ENCODE assay signal across 1 cellular context in the genomic region with DNA sequence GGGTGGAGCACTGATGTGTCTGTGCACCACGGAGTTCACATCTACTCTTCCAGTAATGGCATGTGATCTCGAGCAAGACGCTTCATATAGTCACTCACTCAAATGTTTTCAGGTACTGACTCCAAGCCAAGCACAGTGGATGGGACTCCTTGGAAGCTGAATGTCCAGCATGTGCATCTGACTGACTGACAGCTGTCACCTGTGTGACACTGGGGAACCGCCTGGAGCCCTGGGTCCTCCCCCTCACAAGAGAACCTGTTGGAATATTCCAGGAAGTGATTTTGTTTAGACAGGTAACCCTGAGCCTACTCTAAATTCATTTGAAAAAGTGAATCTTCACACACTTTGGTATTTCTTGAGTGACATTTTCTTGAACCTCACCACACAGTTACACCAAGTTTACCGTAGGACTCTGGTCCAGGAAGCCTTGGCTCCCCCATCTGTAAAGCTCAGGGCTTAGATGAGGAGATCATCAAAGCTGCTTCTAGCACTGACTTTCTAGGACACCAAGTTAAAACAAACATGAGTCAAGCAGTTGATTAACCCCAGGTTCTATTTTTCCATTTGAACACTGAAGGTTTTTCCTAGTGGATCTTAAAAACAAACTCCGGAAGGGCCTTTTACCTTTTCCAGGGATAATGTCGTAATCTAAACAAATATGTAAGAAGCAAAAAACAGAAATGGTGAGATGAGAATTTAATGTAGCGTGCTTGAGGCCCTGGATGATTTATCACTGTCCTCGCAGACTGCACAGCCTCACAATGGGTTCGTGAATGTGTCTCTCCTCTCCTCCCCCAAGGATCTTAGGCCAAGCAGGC.
TF ChIP-seq lines count a peak whose summit lies in the region.

No MANE protein-coding gene starts in this region.

TF ChIP-seq in HepG2, 621 proteins besides CTCF, POLR2A, EP300 and RAD21 (continued from another document and continues in another):
- TF ChIP-seq FOXP1 (IDR thresholded peaks at IDR 0.05): no peak
- peak; percentile 33 for TF ChIP-seq FOXP1 (CRISPR knock-in tag; IDR thresholded peaks at IDR 0.05)
- no peak for TF ChIP-seq MIER3 (CRISPR knock-in tag; IDR thresholded peaks at IDR 0.05; ENCODE audit: borderline replicate concordance)
- TF ChIP-seq, protein P1, sequence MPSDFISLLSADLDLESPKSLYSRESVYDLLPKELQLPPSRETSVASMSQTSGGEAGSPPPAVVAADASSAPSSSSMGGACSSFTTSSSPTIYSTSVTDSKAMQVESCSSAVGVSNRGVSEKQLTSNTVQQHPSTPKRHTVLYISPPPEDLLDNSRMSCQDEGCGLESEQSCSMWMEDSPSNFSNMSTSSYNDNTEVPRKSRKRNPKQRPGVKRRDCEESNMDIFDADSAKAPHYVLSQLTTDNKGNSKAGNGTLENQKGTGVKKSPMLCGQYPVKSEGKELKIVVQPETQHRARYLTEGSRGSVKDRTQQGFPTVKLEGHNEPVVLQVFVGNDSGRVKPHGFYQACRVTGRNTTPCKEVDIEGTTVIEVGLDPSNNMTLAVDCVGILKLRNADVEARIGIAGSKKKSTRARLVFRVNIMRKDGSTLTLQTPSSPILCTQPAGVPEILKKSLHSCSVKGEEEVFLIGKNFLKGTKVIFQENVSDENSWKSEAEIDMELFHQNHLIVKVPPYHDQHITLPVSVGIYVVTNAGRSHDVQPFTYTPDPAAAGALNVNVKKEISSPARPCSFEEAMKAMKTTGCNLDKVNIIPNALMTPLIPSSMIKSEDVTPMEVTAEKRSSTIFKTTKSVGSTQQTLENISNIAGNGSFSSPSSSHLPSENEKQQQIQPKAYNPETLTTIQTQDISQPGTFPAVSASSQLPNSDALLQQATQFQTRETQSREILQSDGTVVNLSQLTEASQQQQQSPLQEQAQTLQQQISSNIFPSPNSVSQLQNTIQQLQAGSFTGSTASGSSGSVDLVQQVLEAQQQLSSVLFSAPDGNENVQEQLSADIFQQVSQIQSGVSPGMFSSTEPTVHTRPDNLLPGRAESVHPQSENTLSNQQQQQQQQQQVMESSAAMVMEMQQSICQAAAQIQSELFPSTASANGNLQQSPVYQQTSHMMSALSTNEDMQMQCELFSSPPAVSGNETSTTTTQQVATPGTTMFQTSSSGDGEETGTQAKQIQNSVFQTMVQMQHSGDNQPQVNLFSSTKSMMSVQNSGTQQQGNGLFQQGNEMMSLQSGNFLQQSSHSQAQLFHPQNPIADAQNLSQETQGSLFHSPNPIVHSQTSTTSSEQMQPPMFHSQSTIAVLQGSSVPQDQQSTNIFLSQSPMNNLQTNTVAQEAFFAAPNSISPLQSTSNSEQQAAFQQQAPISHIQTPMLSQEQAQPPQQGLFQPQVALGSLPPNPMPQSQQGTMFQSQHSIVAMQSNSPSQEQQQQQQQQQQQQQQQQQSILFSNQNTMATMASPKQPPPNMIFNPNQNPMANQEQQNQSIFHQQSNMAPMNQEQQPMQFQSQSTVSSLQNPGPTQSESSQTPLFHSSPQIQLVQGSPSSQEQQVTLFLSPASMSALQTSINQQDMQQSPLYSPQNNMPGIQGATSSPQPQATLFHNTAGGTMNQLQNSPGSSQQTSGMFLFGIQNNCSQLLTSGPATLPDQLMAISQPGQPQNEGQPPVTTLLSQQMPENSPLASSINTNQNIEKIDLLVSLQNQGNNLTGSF (CRISPR knock-in tag; IDR thresholded peaks at IDR 0.05): no peak
- TF ChIP-seq MEIS1 (CRISPR knock-in tag; IDR thresholded peaks at IDR 0.05; ENCODE audit: borderline replicate concordance): no peak
- TF ChIP-seq, protein P2, sequence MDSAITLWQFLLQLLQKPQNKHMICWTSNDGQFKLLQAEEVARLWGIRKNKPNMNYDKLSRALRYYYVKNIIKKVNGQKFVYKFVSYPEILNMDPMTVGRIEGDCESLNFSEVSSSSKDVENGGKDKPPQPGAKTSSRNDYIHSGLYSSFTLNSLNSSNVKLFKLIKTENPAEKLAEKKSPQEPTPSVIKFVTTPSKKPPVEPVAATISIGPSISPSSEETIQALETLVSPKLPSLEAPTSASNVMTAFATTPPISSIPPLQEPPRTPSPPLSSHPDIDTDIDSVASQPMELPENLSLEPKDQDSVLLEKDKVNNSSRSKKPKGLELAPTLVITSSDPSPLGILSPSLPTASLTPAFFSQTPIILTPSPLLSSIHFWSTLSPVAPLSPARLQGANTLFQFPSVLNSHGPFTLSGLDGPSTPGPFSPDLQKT (CRISPR knock-in tag; IDR thresholded peaks at IDR 0.05; ENCODE audit: borderline replicate concordance): no peak
- TF ChIP-seq MEF2D (CRISPR knock-in tag; IDR thresholded peaks at IDR 0.05): 0 out of 2 replicates have a peak, but pooled peaks have one; percentile 41
- TF ChIP-seq, protein P3, sequence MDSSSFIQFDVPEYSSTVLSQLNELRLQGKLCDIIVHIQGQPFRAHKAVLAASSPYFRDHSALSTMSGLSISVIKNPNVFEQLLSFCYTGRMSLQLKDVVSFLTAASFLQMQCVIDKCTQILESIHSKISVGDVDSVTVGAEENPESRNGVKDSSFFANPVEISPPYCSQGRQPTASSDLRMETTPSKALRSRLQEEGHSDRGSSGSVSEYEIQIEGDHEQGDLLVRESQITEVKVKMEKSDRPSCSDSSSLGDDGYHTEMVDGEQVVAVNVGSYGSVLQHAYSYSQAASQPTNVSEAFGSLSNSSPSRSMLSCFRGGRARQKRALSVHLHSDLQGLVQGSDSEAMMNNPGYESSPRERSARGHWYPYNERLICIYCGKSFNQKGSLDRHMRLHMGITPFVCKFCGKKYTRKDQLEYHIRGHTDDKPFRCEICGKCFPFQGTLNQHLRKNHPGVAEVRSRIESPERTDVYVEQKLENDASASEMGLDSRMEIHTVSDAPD (CRISPR knock-in tag; IDR thresholded peaks at IDR 0.05): no peak
- TF ChIP-seq, protein P4, sequence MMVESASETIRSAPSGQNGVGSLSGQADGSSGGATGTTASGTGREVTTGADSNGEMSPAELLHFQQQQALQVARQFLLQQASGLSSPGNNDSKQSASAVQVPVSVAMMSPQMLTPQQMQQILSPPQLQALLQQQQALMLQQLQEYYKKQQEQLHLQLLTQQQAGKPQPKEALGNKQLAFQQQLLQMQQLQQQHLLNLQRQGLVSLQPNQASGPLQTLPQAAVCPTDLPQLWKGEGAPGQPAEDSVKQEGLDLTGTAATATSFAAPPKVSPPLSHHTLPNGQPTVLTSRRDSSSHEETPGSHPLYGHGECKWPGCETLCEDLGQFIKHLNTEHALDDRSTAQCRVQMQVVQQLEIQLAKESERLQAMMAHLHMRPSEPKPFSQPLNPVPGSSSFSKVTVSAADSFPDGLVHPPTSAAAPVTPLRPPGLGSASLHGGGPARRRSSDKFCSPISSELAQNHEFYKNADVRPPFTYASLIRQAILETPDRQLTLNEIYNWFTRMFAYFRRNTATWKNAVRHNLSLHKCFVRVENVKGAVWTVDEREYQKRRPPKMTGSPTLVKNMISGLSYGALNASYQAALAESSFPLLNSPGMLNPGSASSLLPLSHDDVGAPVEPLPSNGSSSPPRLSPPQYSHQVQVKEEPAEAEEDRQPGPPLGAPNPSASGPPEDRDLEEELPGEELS (CRISPR knock-in tag; IDR thresholded peaks at IDR 0.05): peak; percentile 38; the same call in 1 of the 2 replicates
- TF ChIP-seq RORA (CRISPR knock-in tag; IDR thresholded peaks at IDR 0.05): no peak
- TF ChIP-seq, protein P5, sequence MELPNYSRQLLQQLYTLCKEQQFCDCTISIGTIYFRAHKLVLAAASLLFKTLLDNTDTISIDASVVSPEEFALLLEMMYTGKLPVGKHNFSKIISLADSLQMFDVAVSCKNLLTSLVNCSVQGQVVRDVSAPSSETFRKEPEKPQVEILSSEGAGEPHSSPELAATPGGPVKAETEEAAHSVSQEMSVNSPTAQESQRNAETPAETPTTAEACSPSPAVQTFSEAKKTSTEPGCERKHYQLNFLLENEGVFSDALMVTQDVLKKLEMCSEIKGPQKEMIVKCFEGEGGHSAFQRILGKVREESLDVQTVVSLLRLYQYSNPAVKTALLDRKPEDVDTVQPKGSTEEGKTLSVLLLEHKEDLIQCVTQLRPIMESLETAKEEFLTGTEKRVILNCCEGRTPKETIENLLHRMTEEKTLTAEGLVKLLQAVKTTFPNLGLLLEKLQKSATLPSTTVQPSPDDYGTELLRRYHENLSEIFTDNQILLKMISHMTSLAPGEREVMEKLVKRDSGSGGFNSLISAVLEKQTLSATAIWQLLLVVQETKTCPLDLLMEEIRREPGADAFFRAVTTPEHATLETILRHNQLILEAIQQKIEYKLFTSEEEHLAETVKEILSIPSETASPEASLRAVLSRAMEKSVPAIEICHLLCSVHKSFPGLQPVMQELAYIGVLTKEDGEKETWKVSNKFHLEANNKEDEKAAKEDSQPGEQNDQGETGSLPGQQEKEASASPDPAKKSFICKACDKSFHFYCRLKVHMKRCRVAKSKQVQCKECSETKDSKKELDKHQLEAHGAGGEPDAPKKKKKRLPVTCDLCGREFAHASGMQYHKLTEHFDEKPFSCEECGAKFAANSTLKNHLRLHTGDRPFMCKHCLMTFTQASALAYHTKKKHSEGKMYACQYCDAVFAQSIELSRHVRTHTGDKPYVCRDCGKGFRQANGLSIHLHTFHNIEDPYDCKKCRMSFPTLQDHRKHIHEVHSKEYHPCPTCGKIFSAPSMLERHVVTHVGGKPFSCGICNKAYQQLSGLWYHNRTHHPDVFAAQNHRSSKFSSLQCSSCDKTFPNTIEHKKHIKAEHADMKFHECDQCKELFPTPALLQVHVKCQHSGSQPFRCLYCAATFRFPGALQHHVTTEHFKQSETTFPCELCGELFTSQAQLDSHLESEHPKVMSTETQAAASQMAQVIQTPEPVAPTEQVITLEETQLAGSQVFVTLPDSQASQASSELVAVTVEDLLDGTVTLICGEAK (IDR thresholded peaks at IDR 0.05): no peak
- TF ChIP-seq, protein P5 (CRISPR knock-in tag; IDR thresholded peaks at IDR 0.05): no peak
- TF ChIP-seq ELF1 (CRISPR knock-in tag; IDR thresholded peaks at IDR 0.05): peak; percentile 41; the same call in 1 of the 2 replicates
- TF ChIP-seq CENPX (CRISPR knock-in tag; IDR thresholded peaks at IDR 0.05): no peak
- TF ChIP-seq ZNF329 (CRISPR knock-in tag; IDR thresholded peaks at IDR 0.05; ENCODE audit: low read depth): no peak
- no peak for TF ChIP-seq ZNF724P (CRISPR knock-in tag; IDR thresholded peaks at IDR 0.05; ENCODE audit: borderline replicate concordance)
- TF ChIP-seq, protein P6, sequence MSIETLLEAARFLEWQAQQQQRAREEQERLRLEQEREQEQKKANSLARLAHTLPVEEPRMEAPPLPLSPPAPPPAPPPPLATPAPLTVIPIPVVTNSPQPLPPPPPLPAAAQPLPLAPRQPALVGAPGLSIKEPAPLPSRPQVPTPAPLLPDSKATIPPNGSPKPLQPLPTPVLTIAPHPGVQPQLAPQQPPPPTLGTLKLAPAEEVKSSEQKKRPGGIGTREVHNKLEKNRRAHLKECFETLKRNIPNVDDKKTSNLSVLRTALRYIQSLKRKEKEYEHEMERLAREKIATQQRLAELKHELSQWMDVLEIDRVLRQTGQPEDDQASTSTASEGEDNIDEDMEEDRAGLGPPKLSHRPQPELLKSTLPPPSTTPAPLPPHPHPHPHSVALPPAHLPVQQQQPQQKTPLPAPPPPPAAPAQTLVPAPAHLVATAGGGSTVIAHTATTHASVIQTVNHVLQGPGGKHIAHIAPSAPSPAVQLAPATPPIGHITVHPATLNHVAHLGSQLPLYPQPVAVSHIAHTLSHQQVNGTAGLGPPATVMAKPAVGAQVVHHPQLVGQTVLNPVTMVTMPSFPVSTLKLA (IDR thresholded peaks at IDR 0.05): no peak
- TF ChIP-seq, protein P7, sequence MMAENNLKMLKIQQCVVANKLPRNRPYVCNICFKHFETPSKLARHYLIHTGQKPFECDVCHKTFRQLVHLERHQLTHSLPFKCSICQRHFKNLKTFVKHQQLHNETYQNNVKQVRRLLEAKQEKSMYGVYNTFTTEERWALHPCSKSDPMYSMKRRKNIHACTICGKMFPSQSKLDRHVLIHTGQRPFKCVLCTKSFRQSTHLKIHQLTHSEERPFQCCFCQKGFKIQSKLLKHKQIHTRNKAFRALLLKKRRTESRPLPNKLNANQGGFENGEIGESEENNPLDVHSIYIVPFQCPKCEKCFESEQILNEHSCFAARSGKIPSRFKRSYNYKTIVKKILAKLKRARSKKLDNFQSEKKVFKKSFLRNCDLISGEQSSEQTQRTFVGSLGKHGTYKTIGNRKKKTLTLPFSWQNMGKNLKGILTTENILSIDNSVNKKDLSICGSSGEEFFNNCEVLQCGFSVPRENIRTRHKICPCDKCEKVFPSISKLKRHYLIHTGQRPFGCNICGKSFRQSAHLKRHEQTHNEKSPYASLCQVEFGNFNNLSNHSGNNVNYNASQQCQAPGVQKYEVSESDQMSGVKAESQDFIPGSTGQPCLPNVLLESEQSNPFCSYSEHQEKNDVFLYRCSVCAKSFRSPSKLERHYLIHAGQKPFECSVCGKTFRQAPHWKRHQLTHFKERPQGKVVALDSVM (CRISPR knock-in tag; IDR thresholded peaks at IDR 0.05): no peak
- TF ChIP-seq DNMT1 (CRISPR knock-in tag; IDR thresholded peaks at IDR 0.05): no peak
- TF ChIP-seq ZNF839 (CRISPR knock-in tag; IDR thresholded peaks at IDR 0.05; ENCODE audit: borderline replicate concordance): no peak
- TF ChIP-seq ZNF333 (CRISPR knock-in tag; IDR thresholded peaks at IDR 0.05; ENCODE audit: borderline replicate concordance): no peak
- TF ChIP-seq ZKSCAN1 (IDR thresholded peaks at IDR 0.05; ENCODE audit: low read length): no peak
- TF ChIP-seq WIZ (CRISPR knock-in tag; IDR thresholded peaks at IDR 0.05): no peak
- no peak for TF ChIP-seq ZSCAN9 (CRISPR knock-in tag; IDR thresholded peaks at IDR 0.05; ENCODE audit: borderline replicate concordance)
- TF ChIP-seq ZNF3 (CRISPR knock-in tag; IDR thresholded peaks at IDR 0.05): no peak
- no peak for TF ChIP-seq ZMYM4 (CRISPR knock-in tag; IDR thresholded peaks at IDR 0.05)
- 0 out of 2 replicates have a peak, but pooled peaks have one; percentile 23 for TF ChIP-seq KDM6A (CRISPR knock-in tag; IDR thresholded peaks at IDR 0.05; ENCODE audit: low read depth)
